In genomic region chr10:34216348-34216908, GRCh38 we compare ENCODE assay signal across 37 cellular contexts.
DNase-seq lines count a peak whose midpoint lies in the region; ATAC-seq and TF ChIP-seq lines count a peak whose summit lies in the region.
"Had no signal": no experiment of that assay in that cellular context is flagged by ENCODE, and none has a peak within 500 bp of the region (broad histone marks: within the 10 kb centered on the region; RNA-seq: fewer than 3 reads in every experiment).

No MANE protein-coding gene starts in this region.

- no peak overlapping the region for H3K4me3 ChIP-seq in heart right ventricle
- no peak overlapping the region for H3K4me3 ChIP-seq in colonic mucosa
- H3K4me3 ChIP-seq in sigmoid colon, result no peak overlapping the region
- H3K4me3 ChIP-seq: ascending aorta, cardiac muscle cell, prostate gland, SJCRH30, thyroid gland, vagina had no signal

- H3K4me3 Mint-ChIP-seq in chondrocyte (ENCODE audit: unreplicated experiment), result no peak overlapping the region
- H3K4me3 Mint-ChIP-seq in osteocyte (ENCODE audit: unreplicated experiment), result no peak overlapping the region
- H3K4me3 Mint-ChIP-seq: activated CD8-positive, alpha-beta memory T cell treated with anti-CD3 and anti-CD28 coated beads, Interleukin-2, amount 10 ng/mL, durations not matched to agents 7 days and 5 days; activated naive CD8-positive, alpha-beta T cell treated with anti-CD3 and anti-CD28 coated beads, Interleukin-2, amount 10 ng/mL, durations not matched to agents 7 days and 5 days; activated T-cell treated with anti-CD3 and anti-CD28 coated beads, Interleukin-2, amount 50 U/mL, for 4 hours; naive thymus-derived CD8-positive, alpha-beta T cell; T-cell had no signal

- H3K9me3 ChIP-seq in heart right ventricle, result no peaks in the 10 kb centered on the region
- no peaks in the 10 kb centered on the region for H3K9me3 ChIP-seq in colonic mucosa
- no peaks in the 10 kb centered on the region for H3K9me3 ChIP-seq in sigmoid colon
- H3K9me3 ChIP-seq: ascending aorta, prostate gland, SJCRH30, thyroid gland, vagina had no signal

- H3K27me3 ChIP-seq in heart right ventricle (no peaks in the 10 kb centered on the region), colonic mucosa (no peaks in the 10 kb centered on the region), sigmoid colon (no peaks in the 10 kb centered on the region)
- H3K27me3 ChIP-seq: ascending aorta, cardiac muscle cell, SJCRH30, thyroid gland, vagina had no signal

- WGBS in heart right ventricle, 2 donors, result 88 to 98% methylated on average over 2 of the region's 2 CpGs
- 74 to 80% methylated on average over 2 of the region's 2 CpGs for WGBS in sigmoid colon, 2 donors

- H3K4me1 ChIP-seq in heart right ventricle (no peaks in the 10 kb centered on the region), colonic mucosa (no peaks in the 10 kb centered on the region), sigmoid colon (peaks cover 0 to 5% (median 0%) of the 10 kb centered on the region in 4 donors)
- H3K4me1 ChIP-seq: ascending aorta, prostate gland, vagina had no signal

- no peak for TF ChIP-seq EP300 in sigmoid colon (IDR thresholded peaks at IDR 0.05)

- peak; percentile 25 for DNase-seq in EH (ENCODE audit: low read depth)
- DNase-seq in NCI-H82 (lab: John Stamatoyannopoulos, UW), result peak; percentile 80
- no peak for DNase-seq in chondrocyte (ENCODE audit: low spot score)
- no peak for DNase-seq in osteocyte (ENCODE audit: extremely low spot score, unreplicated experiment)
- DNase-seq in heart right ventricle, result no peak
- no peak for DNase-seq in colonic mucosa
- no peak for DNase-seq in sigmoid colon
- DNase-seq: activated CD4-positive, alpha-beta T cell treated with anti-CD3 and anti-CD28 coated beads, Interleukin-2, amount 50 U/mL, for 4 hours; activated CD8-positive, alpha-beta memory T cell treated with anti-CD3 and anti-CD28 coated beads, Interleukin-2, amount 10 ng/mL, durations not matched to agents 7 days and 5 days; activated gamma-delta T cell; activated naive CD8-positive, alpha-beta T cell treated with anti-CD3 and anti-CD28 coated beads, Interleukin-2, amount 10 ng/mL, durations not matched to agents 7 days and 5 days; activated T-cell treated with anti-CD3 and anti-CD28 coated beads, Interleukin-2, amount 50 U/mL, for 4 hours; C1 segment of cervical spinal cord; Caco-2; cortex of kidney; DMS79 treated with DMSO at 0.1 percent for 48 hours; effector memory CD4-positive, alpha-beta T cell; GF-D8; glutamatergic neuron; HCEC 1CT; islet precursor cell; left ventricle myocardium superior; midbrain; naive thymus-derived CD8-positive, alpha-beta T cell; NCI-H1048; NCI-H187; NCI-H2171 treated with DMSO at 0.1 percent for 48 hours; NCI-H510A treated with DMSO at 0.1 percent for 48 hours; SJCRH30; stimulated activated CD4-positive, alpha-beta T cell treated with anti-CD3 and anti-CD28 coated beads, Interleukin-4, amount 100 ng/mL, for 24 hours; T-cell; thyroid gland had no signal

- H3K4me1 Mint-ChIP-seq in chondrocyte (ENCODE audit: low read depth) (peaks cover 14% of the 10 kb centered on the region), osteocyte (ENCODE audit: unreplicated experiment) (peaks cover 16% of the 10 kb centered on the region)
- H3K4me1 Mint-ChIP-seq: activated CD8-positive, alpha-beta memory T cell treated with anti-CD3 and anti-CD28 coated beads, Interleukin-2, amount 10 ng/mL, durations not matched to agents 7 days and 5 days had no signal

- TF ChIP-seq POLR2A in sigmoid colon (IDR thresholded peaks at IDR 0.05), result no peak

- ATAC-seq in heart right ventricle, result no peak
- ATAC-seq: activated CD4-positive, CD25-positive, alpha-beta regulatory T cell treated with anti-CD3 and anti-CD28 coated beads, Interleukin-2, amount 50 U/mL, for 24 hours; activated CD8-positive, alpha-beta memory T cell treated with anti-CD3 and anti-CD28 coated beads, Interleukin-2, amount 10 ng/mL, durations not matched to agents 7 days and 5 days; activated T-cell treated with anti-CD3 and anti-CD28 coated beads, Interleukin-2, amount 50 U/mL, for 4 hours; left ventricle myocardium superior; naive thymus-derived CD8-positive, alpha-beta T cell; T-cell had no signal

- H3K27ac Mint-ChIP-seq in chondrocyte (ENCODE audit: unreplicated experiment) (peak overlapping the region; percentile 14), osteocyte (ENCODE audit: unreplicated experiment) (peak overlapping the region; percentile 53)
- H3K27ac Mint-ChIP-seq: activated CD8-positive, alpha-beta memory T cell treated with anti-CD3 and anti-CD28 coated beads, Interleukin-2, amount 10 ng/mL, durations not matched to agents 7 days and 5 days; activated naive CD8-positive, alpha-beta T cell treated with anti-CD3 and anti-CD28 coated beads, Interleukin-2, amount 10 ng/mL, durations not matched to agents 7 days and 5 days; naive thymus-derived CD8-positive, alpha-beta T cell; T-cell had no signal

- H3K9me3 Mint-ChIP-seq in chondrocyte (ENCODE audit: low read depth) (no peaks in the 10 kb centered on the region), osteocyte (ENCODE audit: unreplicated experiment) (no peaks in the 10 kb centered on the region)
- H3K9me3 Mint-ChIP-seq: activated naive CD8-positive, alpha-beta T cell treated with anti-CD3 and anti-CD28 coated beads, Interleukin-2, amount 10 ng/mL, durations not matched to agents 7 days and 5 days; activated T-cell treated with anti-CD3 and anti-CD28 coated beads, Interleukin-2, amount 50 U/mL, for 4 hours; naive thymus-derived CD8-positive, alpha-beta T cell; T-cell had no signal

- H3K27me3 Mint-ChIP-seq in chondrocyte (ENCODE audit: low read depth) (no peaks in the 10 kb centered on the region), osteocyte (ENCODE audit: unreplicated experiment) (no peaks in the 10 kb centered on the region)
- H3K27me3 Mint-ChIP-seq: activated CD8-positive, alpha-beta memory T cell treated with anti-CD3 and anti-CD28 coated beads, Interleukin-2, amount 10 ng/mL, durations not matched to agents 7 days and 5 days; activated naive CD8-positive, alpha-beta T cell treated with anti-CD3 and anti-CD28 coated beads, Interleukin-2, amount 10 ng/mL, durations not matched to agents 7 days and 5 days; naive thymus-derived CD8-positive, alpha-beta T cell; T-cell had no signal

- H3K36me3 ChIP-seq in heart right ventricle (no peaks in the 10 kb centered on the region), colonic mucosa (no peaks in the 10 kb centered on the region), sigmoid colon (no peaks in the 10 kb centered on the region)
- H3K36me3 ChIP-seq: ascending aorta, cardiac muscle cell, prostate gland, SJCRH30, thyroid gland, vagina had no signal

- no peak overlapping the region for H3K9ac ChIP-seq in colonic mucosa (ENCODE audit: low read depth in 2 of 2, low read length in 2 of 2)

- peaks cover 2% of the 10 kb centered on the region for H3K36me3 Mint-ChIP-seq in chondrocyte (ENCODE audit: low read depth)
- H3K36me3 Mint-ChIP-seq in osteocyte (ENCODE audit: unreplicated experiment), result peaks cover 2% of the 10 kb centered on the region
- H3K36me3 Mint-ChIP-seq: activated naive CD8-positive, alpha-beta T cell treated with anti-CD3 and anti-CD28 coated beads, Interleukin-2, amount 10 ng/mL, durations not matched to agents 7 days and 5 days; naive thymus-derived CD8-positive, alpha-beta T cell; T-cell had no signal

- no peak overlapping the region for H3K27ac ChIP-seq in heart right ventricle
- H3K27ac ChIP-seq in colonic mucosa, result no peak overlapping the region
- H3K27ac ChIP-seq in sigmoid colon, result no peak overlapping the region
- H3K27ac ChIP-seq: ascending aorta, cardiac muscle cell, prostate gland, SJCRH30, thyroid gland, vagina had no signal

- intact Hi-C loops in heart right ventricle (cut with DNase I) (no loop called here), colonic mucosa (cut with DNase I) (no loop called here), sigmoid colon (cut with DNase I) (no loop called here)

- TF ChIP-seq CTCF in chondrocyte (IDR thresholded peaks at IDR 0.05) (no peak), osteocyte (IDR thresholded peaks at IDR 0.05) (no peak), heart right ventricle (IDR thresholded peaks at IDR 0.05) (no peak), colonic mucosa (IDR thresholded peaks at IDR 0.05) (no peak), sigmoid colon (IDR thresholded peaks at IDR 0.05) (no peak)

Comparison
In these comparisons a context has a peak if more than half of its experiments do, and no peak if none do; other contexts are left out.
1. DNase-seq: peak in EH (single experiment) and NCI-H82 (single experiment); none in chondrocyte (single experiment), osteocyte (single experiment), heart right ventricle (0 of 2), colonic mucosa (single experiment) and sigmoid colon (single experiment).